ENCODE assay signal across 14 cellular contexts in the genomic region with DNA sequence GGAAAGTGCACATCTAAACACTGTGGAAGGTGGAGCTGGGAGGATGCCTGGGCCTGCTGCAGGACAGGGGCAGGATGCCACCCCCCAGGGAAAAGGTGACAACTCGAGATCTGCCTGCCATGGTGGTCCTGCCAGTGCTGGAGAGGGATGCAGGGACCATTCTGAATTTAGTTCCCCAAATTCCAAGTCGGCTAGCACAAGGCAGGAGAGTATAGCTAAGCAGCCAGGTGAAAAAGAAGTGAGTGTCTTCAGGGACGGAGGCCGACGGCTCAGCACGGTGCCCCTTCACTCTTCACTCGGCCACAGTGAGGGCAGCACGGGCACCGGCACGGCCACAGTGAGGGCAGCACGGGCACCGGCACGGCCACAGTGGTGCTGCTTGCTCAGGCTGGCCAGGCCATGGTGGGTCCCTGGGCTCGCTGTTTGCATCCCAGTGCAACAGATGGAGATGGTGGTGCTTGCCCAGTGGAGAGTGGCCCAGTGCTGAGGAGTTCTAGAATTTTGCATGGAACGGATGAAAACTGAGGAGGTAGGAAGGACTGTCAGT.
"Had no signal": no experiment of that assay in that cellular context is flagged by ENCODE, and none has a peak within 500 bp of the region (broad histone marks: within the 10 kb centered on the region; RNA-seq: fewer than 3 reads in every experiment).

No MANE protein-coding gene starts in this region.

- ATAC-seq: activated CD4-positive, CD25-positive, alpha-beta regulatory T cell treated with anti-CD3 and anti-CD28 coated beads, Interleukin-2, amount 50 U/mL, for 24 hours; body of pancreas; stimulated activated effector memory CD8-positive, alpha-beta T cell treated with anti-CD3 and anti-CD28 coated beads, Interleukin-12 subunit alpha, Interleukin-12 subunit beta, amount 100 ng/mL, for 72 hours had no signal

- H3K27ac ChIP-seq: body of pancreas, esophagus squamous epithelium, SJSA1, transverse colon had no signal

- FAIRE-seq: endothelial cell of umbilical vein had no signal

- H3K4me1 ChIP-seq: body of pancreas, esophagus squamous epithelium, SJSA1, transverse colon had no signal

- DNase-seq: activated naive CD4-positive, alpha-beta T cell treated with anti-CD3 and anti-CD28 coated beads, Interleukin-2, amount 10 ng/mL, durations not matched to agents 7 days and 5 days; body of pancreas; central memory CD4-positive, alpha-beta T cell; cortex of kidney; effector CD4-positive, alpha-beta T cell; esophagus squamous epithelium; stimulated activated CD4-positive, alpha-beta T cell treated with anti-CD3 and anti-CD28 coated beads, Interleukin-12 subunit alpha, Interleukin-12 subunit beta, amount 100 ng/mL, for 4 hours; stimulated activated CD4-positive, alpha-beta T cell treated with anti-CD3 and anti-CD28 coated beads, Interleukin-2, amount 100 ng/mL, for 24 hours; transverse colon had no signal

- H3K9me3 Mint-ChIP-seq: activated naive CD4-positive, alpha-beta T cell treated with anti-CD3 and anti-CD28 coated beads, Interleukin-2, amount 10 ng/mL, durations not matched to agents 7 days and 5 days; activated T-cell treated with anti-CD3 and anti-CD28 coated beads, Interleukin-2, amount 50 U/mL, for 24 hours had no signal

- H3K36me3 Mint-ChIP-seq: activated naive CD4-positive, alpha-beta T cell treated with anti-CD3 and anti-CD28 coated beads, Interleukin-2, amount 10 ng/mL, durations not matched to agents 7 days and 5 days; stimulated activated effector memory CD8-positive, alpha-beta T cell treated with anti-CD3 and anti-CD28 coated beads, Interleukin-12 subunit alpha, Interleukin-12 subunit beta, amount 100 ng/mL, for 72 hours had no signal

- H3K27me3 ChIP-seq: body of pancreas, transverse colon had no signal

- H3K4me3 Mint-ChIP-seq: activated naive CD4-positive, alpha-beta T cell treated with anti-CD3 and anti-CD28 coated beads, Interleukin-2, amount 10 ng/mL, durations not matched to agents 7 days and 5 days; activated T-cell treated with anti-CD3 and anti-CD28 coated beads, Interleukin-2, amount 50 U/mL, for 24 hours; stimulated activated effector memory CD8-positive, alpha-beta T cell treated with anti-CD3 and anti-CD28 coated beads, Interleukin-12 subunit alpha, Interleukin-12 subunit beta, amount 100 ng/mL, for 72 hours had no signal

- H3K9me3 ChIP-seq: body of pancreas, esophagus squamous epithelium, SJSA1, transverse colon had no signal

- H3K36me3 ChIP-seq: esophagus squamous epithelium, SJSA1, transverse colon had no signal

- H3K4me3 ChIP-seq: body of pancreas, esophagus squamous epithelium, SJSA1, transverse colon had no signal

- H3K27ac Mint-ChIP-seq: activated naive CD4-positive, alpha-beta T cell treated with anti-CD3 and anti-CD28 coated beads, Interleukin-2, amount 10 ng/mL, durations not matched to agents 7 days and 5 days; activated T-cell treated with anti-CD3 and anti-CD28 coated beads, Interleukin-2, amount 50 U/mL, for 24 hours; stimulated activated effector memory CD8-positive, alpha-beta T cell treated with anti-CD3 and anti-CD28 coated beads, Interleukin-12 subunit alpha, Interleukin-12 subunit beta, amount 100 ng/mL, for 72 hours had no signal
